ENCODE assay signal across 3 cellular contexts in genomic region chr2:175256391-175256790, GRCh38.
A peak's percentile ranks its signal among the peaks of the same experiment; 100 is the strongest.
DNase-seq lines count a peak whose midpoint lies in the region; ATAC-seq, FAIRE-seq and TF ChIP-seq lines count a peak whose summit lies in the region.
"Not testable (repeated sequence)": the region's sequence is repeated elsewhere in the genome, so short reads cannot be mapped to it uniquely, and the experiment has no call there.

No MANE protein-coding gene starts in this region.

- H3K9me3 ChIP-seq in A549; K562 (replicated peaks; ENCODE audit: control insufficient read depth, insufficient read depth, low read depth, low read length); testis: not testable (repeated sequence)

- H4K20me1 ChIP-seq in K562 (replicated peaks; ENCODE audit: control insufficient read depth, insufficient read depth, low read length) = not testable (repeated sequence)

- BruUV-seq in K562 (replicated peaks; lab: Mats Ljungman, UMichigan) = not testable (repeated sequence)

- not testable (repeated sequence) for H3K4me1 ChIP-seq in A549; K562 (replicated peaks in 1 of 2; ENCODE audit: control insufficient read depth in 2 of 2, insufficient read depth in 2 of 2, low read length in 2 of 2); testis

- POLR2A ChIA-PET in A549 (lab: Yijun Ruan, JAX) = not testable (repeated sequence)
- POLR2A ChIA-PET in K562 (lab: Yijun Ruan, JAX) = interaction anchor here (0.6 to 1.0 kb wide), 4 partner anchors 33 to 943 kb away, joined by 3 read pairs; no protein-coding TSS in a partner anchor

- DNase-seq in A549 (ENCODE audit: low read depth in 1 of 2, low spot score in 1 of 2); K562 (ENCODE audit: extremely low read depth in 1 of 4, low spot score in 3 of 4): not testable (repeated sequence)
- DNase-seq in testis = peak; percentile 64

- not testable (repeated sequence) for H3K79me2 ChIP-seq in K562 (ENCODE audit: control insufficient read depth, insufficient read depth, low read length)

- not testable (repeated sequence) for H3K27me3 ChIP-seq in K562 (ENCODE audit: control insufficient read depth in 2 of 2, insufficient read depth in 2 of 2, low read length in 2 of 2); testis

- H3K4me3 ChIP-seq in A549, K562: not testable (repeated sequence)
- H3K4me3 ChIP-seq in testis = peak overlapping the region; percentile 51 to 52

- TF ChIP-seq EP300 in A549 (IDR thresholded peaks at IDR 0.05); K562 (IDR thresholded peaks at IDR 0.05; ENCODE audit: low read length): not testable (repeated sequence)

- TF ChIP-seq CTCF in A549 (IDR thresholded peaks at IDR 0.05); K562 (IDR thresholded peaks at IDR 0.05 in 2 of 3, conservative IDR thresholded peaks at IDR 0.05 in 1 of 3; ENCODE audit: insufficient read depth in 2 of 3, low read depth in 1 of 3, low read length in 3 of 3); testis (IDR thresholded peaks at IDR 0.05): not testable (repeated sequence)

- H3K36me3 ChIP-seq in K562 (ENCODE audit: control insufficient read depth, insufficient read depth, low read length); testis (ENCODE audit: low read depth, missing control alignments): not testable (repeated sequence)

- CTCF ChIA-PET in A549 (lab: Yijun Ruan, JAX) = interaction anchor here (0.8 kb wide), 1 partner anchor 52 kb away, joined by 3 read pairs; no protein-coding TSS in a partner anchor
- CTCF ChIA-PET in K562 (lab: Yijun Ruan, JAX; ENCODE audit: low intra/inter-chr PET ratio) = not testable (repeated sequence)

- 29% methylated on average over 4 of the region's 4 CpGs for WGBS in A549 (ENCODE audit: missing lambda C conversion rate)
- WGBS in K562 (ENCODE audit: insufficient coverage, low coverage, missing lambda C conversion rate) = 0% methylated on average over 4 of the region's 4 CpGs
- 60 to 72% methylated on average over 4 of the region's 4 CpGs for WGBS in testis, 2 donors

- TF ChIP-seq RAD21 in A549 (conservative IDR thresholded peaks at IDR 0.05 in 1 of 2, IDR thresholded peaks at IDR 0.05 in 1 of 2); K562 (CRISPR knock-in tag; conservative IDR thresholded peaks at IDR 0.05 in 1 of 2, IDR thresholded peaks at IDR 0.05 in 1 of 2): not testable (repeated sequence)

- H3K9me1 ChIP-seq in K562 (ENCODE audit: control insufficient read depth, insufficient read depth, low read length) = not testable (repeated sequence)

- TF ChIP-seq POLR2A in A549 (IDR thresholded peaks at IDR 0.05; ENCODE audit: low read length); K562 (conservative IDR thresholded peaks at IDR 0.05); testis (IDR thresholded peaks at IDR 0.05): not testable (repeated sequence)

- not testable (repeated sequence) for H3K27ac ChIP-seq in A549; K562 (ENCODE audit: extremely low read depth, low read depth, low read length); testis

- in situ Hi-C loops in K562 (cut with MboI) = not testable (repeated sequence)

- not testable (repeated sequence) for H3K9ac ChIP-seq in K562 (ENCODE audit: insufficient read depth in 1 of 2, low read depth in 2 of 2, low read length in 2 of 2)

- H3K4me2 ChIP-seq in A549; K562 (ENCODE audit: insufficient read depth, low read length): not testable (repeated sequence)

- intact Hi-C loops in K562 (cut with micrococcal nuclease); testis (cut with DNase I; ENCODE audit: low total_unique reads): not testable (repeated sequence)

- FAIRE-seq in A549 (lab: Jason Lieb, UNC); K562 (lab: Jason Lieb, UNC): not testable (repeated sequence)

- H2AFZ ChIP-seq in K562 (ENCODE audit: low read depth, low read length) = not testable (repeated sequence)

- not testable (repeated sequence) for ATAC-seq in A549, K562

TF ChIP-seq in A549, 52 proteins besides CTCF, POLR2A, EP300 and RAD21:
- TF ChIP-seq MAFK (IDR thresholded peaks at IDR 0.05; ENCODE audit: partially characterized antibody) = peak; percentile 29

TF ChIP-seq in K562, 482 proteins besides CTCF, POLR2A, EP300 and RAD21:
- TF ChIP-seq ZNF316 (IDR thresholded peaks at IDR 0.05) (0 out of 2 replicates have a peak, but pooled peaks have one; percentile 12), NFYB (IDR thresholded peaks at IDR 0.05; ENCODE audit: extremely low read depth, insufficient read length) (peak; percentile 65)
TF ChIP-seq in K562: peak in this region for 2; not testable (repeated sequence) for 480.
